ENCODE assay signal across 21 cellular contexts in the genomic region with DNA sequence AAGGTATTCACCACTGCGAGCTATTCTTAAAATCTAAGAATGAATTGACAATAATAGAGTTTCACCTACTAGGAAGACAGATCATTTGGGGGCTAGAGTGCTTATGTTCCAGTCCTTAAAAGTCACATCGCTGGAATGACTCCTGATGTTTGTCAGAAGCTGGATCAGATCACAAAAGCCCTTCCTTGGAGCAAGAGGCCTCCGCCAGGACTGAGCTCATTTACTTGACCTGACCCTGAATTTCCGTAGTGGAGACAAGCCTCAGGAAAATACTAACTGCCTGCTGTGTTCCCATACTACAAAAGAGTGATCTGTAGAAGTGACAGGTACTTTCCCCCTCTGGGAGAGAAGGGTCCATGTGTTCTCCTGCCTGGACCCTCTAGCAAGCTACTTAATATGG.
"Had no signal": no experiment of that assay in that cellular context is flagged by ENCODE, and none has a peak within 500 bp of the region (broad histone marks: within the 10 kb centered on the region; RNA-seq: fewer than 3 reads in every experiment).

No MANE protein-coding gene starts in this region.

- ATAC-seq: effector memory CD8-positive, alpha-beta T cell; esophagus mucosa; gastrocnemius medialis; left lung; lower lobe of right lung; mucosa of descending colon had no signal

- H3K27me3 ChIP-seq: colonic mucosa, esophagus squamous epithelium, gastrocnemius medialis, left lung had no signal

- DNase-seq: colonic mucosa; cortex of kidney; effector CD8-positive, alpha-beta T cell; effector memory CD8-positive, alpha-beta T cell; endodermal cell; erythroblast; esophagus squamous epithelium; foreskin fibroblast; foreskin melanocyte; gastrocnemius medialis; glutamatergic neuron; head of caudate nucleus; hippocampal formation; left cardiac atrium; left lung; lower lobe of right lung; mesenchymal stem cell; mucosa of descending colon; naive B cell had no signal

- H3K4me1 ChIP-seq: colonic mucosa, esophagus squamous epithelium, gastrocnemius medialis, left lung, lower lobe of right lung had no signal

- H3K27ac ChIP-seq: colonic mucosa, epithelial cell of prostate, esophagus squamous epithelium, gastrocnemius medialis, left lung, lower lobe of right lung had no signal

- H3K4me3 ChIP-seq: colonic mucosa, esophagus squamous epithelium, gastrocnemius medialis, left lung, lower lobe of right lung, mucosa of descending colon had no signal

- H3K9me3 ChIP-seq: colonic mucosa, gastrocnemius medialis had no signal

- H3K36me3 ChIP-seq: colonic mucosa, esophagus squamous epithelium, gastrocnemius medialis, left lung, lower lobe of right lung had no signal
